Comparison of ENCODE assay signal across 23 cellular contexts in genomic region chr1:169087876-169088275, GRCh38.
"Had no signal": no experiment of that assay in that cellular context is flagged by ENCODE, and none has a peak within 500 bp of the region (broad histone marks: within the 10 kb centered on the region; RNA-seq: fewer than 3 reads in every experiment).

No MANE protein-coding gene starts in this region.

- H3K36me3 Mint-ChIP-seq: activated naive CD4-positive, alpha-beta T cell treated with anti-CD3 and anti-CD28 coated beads, Interleukin-2, amount 50 U/mL, for 72 hours; memory B cell had no signal

- H3K4me3 ChIP-seq: mucosa of descending colon, right atrium auricular region, tibial nerve had no signal

- DNase-seq: activated CD4-positive, alpha-beta T cell treated with anti-CD3 and anti-CD28 coated beads for 1 hour; activated CD4-positive, alpha-beta T cell treated with anti-CD3 and anti-CD28 coated beads, Interleukin-2, amount 50 U/mL, for 1 hour; activated CD8-positive, alpha-beta T cell treated with anti-CD3 and anti-CD28 coated beads, Interleukin-2, amount 10 ng/mL, durations not matched to agents 7 days and 5 days; activated gamma-delta T cell treated with Interleukin-2 at 50 U/mL for 16 hours; effector memory CD4-positive, alpha-beta T cell; foreskin melanocyte; glutamatergic neuron; left colon; mucosa of descending colon; occipital lobe; stimulated activated CD4-positive, alpha-beta T cell treated with anti-CD3 and anti-CD28 coated beads, Interleukin-12 subunit alpha, Interleukin-12 subunit beta, amount 100 ng/mL, for 4 hours; stimulated activated CD4-positive, alpha-beta T cell treated with anti-CD3 and anti-CD28 coated beads, Interleukin-4, amount 100 ng/mL, for 4 hours; stimulated activated naive CD8-positive, alpha-beta T cell treated with anti-CD3 and anti-CD28 coated beads, Interleukin-15, Interleukin-2, amounts not matched to agents 100 U/mL and 50 U/mL, for 24 hours; T-helper 1 cell; T-helper 9 cell had no signal

- ATAC-seq: stimulated activated naive CD8-positive, alpha-beta T cell treated with anti-CD3 and anti-CD28 coated beads, Interleukin-15, Interleukin-2, amounts not matched to agents 100 U/mL and 50 U/mL, for 24 hours had no signal

- H3K27ac ChIP-seq: right atrium auricular region, tibial nerve had no signal

- H3K27me3 Mint-ChIP-seq: dendritic cell treated with granulocyte-macrophage colony-stimulating factor and Interleukin-4, amounts not matched to agents 40 ng/mL and 50 ng/mL, for 4 days; memory B cell; progenitor cell of endocrine pancreas had no signal

- H3K9me3 Mint-ChIP-seq: activated naive CD4-positive, alpha-beta T cell treated with anti-CD3 and anti-CD28 coated beads, Interleukin-2, amount 50 U/mL, for 72 hours; activated T-helper 1 cell treated with anti-CD3 and anti-CD28 coated beads, Interleukin-12 subunit alpha, Interleukin-12 subunit beta, Interleukin-2, Interleukin-4 antibody, amounts not matched to agents 30 ng/mL and 10 ng/mL and 1 ng/mL, durations not matched to agents 14 hours and 24 hours and 36 hours; dendritic cell treated with granulocyte-macrophage colony-stimulating factor and Interleukin-4, amounts not matched to agents 40 ng/mL and 50 ng/mL, for 4 days; memory B cell; neural crest cell had no signal

- H3K27me3 ChIP-seq: right atrium auricular region, tibial nerve had no signal

- H3K27ac Mint-ChIP-seq: activated CD8-positive, alpha-beta T cell treated with anti-CD3 and anti-CD28 coated beads, Interleukin-2, amount 10 ng/mL, durations not matched to agents 7 days and 5 days; activated naive CD4-positive, alpha-beta T cell treated with anti-CD3 and anti-CD28 coated beads, Interleukin-2, amount 50 U/mL, for 72 hours; activated T-helper 1 cell treated with anti-CD3 and anti-CD28 coated beads, Interleukin-12 subunit alpha, Interleukin-12 subunit beta, Interleukin-2, Interleukin-4 antibody, amounts not matched to agents 30 ng/mL and 10 ng/mL and 1 ng/mL, durations not matched to agents 14 hours and 24 hours and 36 hours; dendritic cell treated with granulocyte-macrophage colony-stimulating factor and Interleukin-4, amounts not matched to agents 40 ng/mL and 50 ng/mL, for 4 days; progenitor cell of endocrine pancreas had no signal

- H3K4me3 Mint-ChIP-seq: activated CD8-positive, alpha-beta T cell treated with anti-CD3 and anti-CD28 coated beads, Interleukin-2, amount 10 ng/mL, durations not matched to agents 7 days and 5 days; activated T-helper 1 cell treated with anti-CD3 and anti-CD28 coated beads, Interleukin-12 subunit alpha, Interleukin-12 subunit beta, Interleukin-2, Interleukin-4 antibody, amounts not matched to agents 30 ng/mL and 10 ng/mL and 1 ng/mL, durations not matched to agents 14 hours and 24 hours and 36 hours; dendritic cell treated with granulocyte-macrophage colony-stimulating factor and Interleukin-4, amounts not matched to agents 40 ng/mL and 50 ng/mL, for 4 days; memory B cell; neural crest cell had no signal

- H3K9me3 ChIP-seq: mucosa of descending colon, right atrium auricular region, tibial nerve had no signal

- H3K36me3 ChIP-seq: right atrium auricular region, tibial nerve had no signal
